In the genomic region with DNA sequence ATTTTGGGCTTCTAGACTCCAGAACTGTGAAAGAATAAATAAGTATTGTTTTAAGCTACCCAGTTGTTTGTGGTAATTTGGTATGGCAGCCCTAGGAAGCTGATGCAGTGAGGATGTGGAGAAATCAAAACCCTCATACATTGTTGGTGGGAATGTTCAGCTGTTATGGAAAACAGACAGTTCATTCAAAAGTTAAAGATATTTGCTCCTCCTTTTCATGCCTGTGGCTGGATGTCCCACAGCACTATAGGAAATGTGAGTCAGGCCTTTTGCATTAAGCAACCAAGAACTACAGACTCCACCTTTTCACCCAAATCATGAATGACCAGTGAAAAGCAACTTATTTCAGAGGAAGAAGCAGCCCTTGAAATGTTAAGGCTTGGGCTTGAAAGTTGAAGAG, we compare ENCODE assay signal across 19 cellular contexts. TPM values are rescaled to one million over a fixed set of nuclear protein-coding genes. Genes with fewer than 3 reads are reported as not detected.
DNase-seq lines count a peak whose midpoint lies in the region; ATAC-seq, FAIRE-seq and TF ChIP-seq lines count a peak whose summit lies in the region.
"Had no signal": no experiment of that assay in that cellular context is flagged by ENCODE, and none has a peak within 500 bp of the region (broad histone marks: within the 10 kb centered on the region; RNA-seq: fewer than 3 reads in every experiment).

No MANE protein-coding gene starts in this region.

- no peaks in the 10 kb centered on the region for H3K36me3 ChIP-seq in bronchial epithelial cell (ENCODE audit: control insufficient read depth, insufficient read depth, low read length)
- H3K36me3 ChIP-seq in vagina: peaks cover 0 to 18% of the 10 kb centered on the region in 2 donors
- peaks cover 7% of the 10 kb centered on the region for H3K36me3 ChIP-seq in MG63

- H3K9me3 Mint-ChIP-seq in activated CD4-positive, alpha-beta memory T cell treated with anti-CD3 and anti-CD28 coated beads, Interleukin-2, amount 10 ng/mL, durations not matched to agents 7 days and 5 days: no peaks in the 10 kb centered on the region
- H3K9me3 Mint-ChIP-seq: natural killer cell had no signal

- POLR2A ChIA-PET in activated CD4-positive, alpha-beta memory T cell treated with anti-CD3 and anti-CD28 coated beads, Interleukin-2, amount 10 ng/mL, durations not matched to agents 7 days and 5 days (lab: Charles Lee): no interaction called here

- H3K27me3 ChIP-seq in bronchial epithelial cell (ENCODE audit: control insufficient read depth, insufficient read depth, low read length) (no peaks in the 10 kb centered on the region), vagina (no peaks in the 10 kb centered on the region), MG63 (no peaks in the 10 kb centered on the region)
- H3K27me3 ChIP-seq: heart right ventricle, right atrium auricular region had no signal

- ATAC-seq in T-helper 17 cell: no peak
- ATAC-seq: activated CD4-positive, alpha-beta T cell treated with anti-CD3 and anti-CD28 coated beads for 36 hours; activated T-cell treated with anti-CD3 and anti-CD28 coated beads, Interleukin-2, amount 50 U/mL, for 72 hours; heart right ventricle; left lobe of liver; natural killer cell; stimulated activated naive B cell treated with anti-CD40 and anti-IgM and Interleukin-4, amounts not matched to agents 10 μg/mL and 1 μg/mL and 100 μg/mL, for 72 hours had no signal

- H3K4me1 Mint-ChIP-seq in T-helper 17 cell: peaks cover 7% of the 10 kb centered on the region
- H3K4me1 Mint-ChIP-seq in activated CD4-positive, alpha-beta memory T cell treated with anti-CD3 and anti-CD28 coated beads, Interleukin-2, amount 10 ng/mL, durations not matched to agents 7 days and 5 days: peaks cover 2% of the 10 kb centered on the region
- H3K4me1 Mint-ChIP-seq: natural killer cell; stimulated activated naive B cell treated with anti-CD40 and anti-IgM and Interleukin-4, amounts not matched to agents 10 μg/mL and 1 μg/mL and 100 μg/mL, for 72 hours had no signal

- no peaks in the 10 kb centered on the region for H3K27me3 Mint-ChIP-seq in T-helper 17 cell
- H3K27me3 Mint-ChIP-seq in activated CD4-positive, alpha-beta memory T cell treated with anti-CD3 and anti-CD28 coated beads, Interleukin-2, amount 10 ng/mL, durations not matched to agents 7 days and 5 days: no peaks in the 10 kb centered on the region
- H3K27me3 Mint-ChIP-seq: activated CD4-positive, alpha-beta T cell treated with anti-CD3 and anti-CD28 coated beads for 36 hours; stimulated activated naive B cell treated with anti-CD40 and anti-IgM and Interleukin-4, amounts not matched to agents 10 μg/mL and 1 μg/mL and 100 μg/mL, for 72 hours had no signal

- H3K27ac ChIP-seq in vagina: no peak overlapping the region
- H3K27ac ChIP-seq: heart right ventricle, right atrium auricular region had no signal

- H3K4me3 Mint-ChIP-seq in T-helper 17 cell: no peak overlapping the region
- H3K4me3 Mint-ChIP-seq in activated CD4-positive, alpha-beta memory T cell treated with anti-CD3 and anti-CD28 coated beads, Interleukin-2, amount 10 ng/mL, durations not matched to agents 7 days and 5 days: no peak overlapping the region
- H3K4me3 Mint-ChIP-seq: activated CD4-positive, alpha-beta T cell treated with anti-CD3 and anti-CD28 coated beads for 36 hours; activated T-cell treated with anti-CD3 and anti-CD28 coated beads, Interleukin-2, amount 50 U/mL, for 72 hours; natural killer cell; stimulated activated naive B cell treated with anti-CD40 and anti-IgM and Interleukin-4, amounts not matched to agents 10 μg/mL and 1 μg/mL and 100 μg/mL, for 72 hours had no signal

- no peak for TF ChIP-seq CTCF in NB4 (IDR thresholded peaks at IDR 0.05; ENCODE audit: low read depth, low read length)
- TF ChIP-seq CTCF in bronchial epithelial cell (IDR thresholded peaks at IDR 0.05; ENCODE audit: insufficient read depth, low read length, severe bottlenecking): no peak
- no peak for TF ChIP-seq CTCF in vagina (IDR thresholded peaks at IDR 0.05)

- FAIRE-seq in bronchial epithelial cell (lab: Jason Lieb, UNC): no peak

- intact Hi-C loops in vagina (cut with DNase I): loop anchor here (10.0 kb wide), 1 partner anchor 186 kb away; a partner anchor contains a TSS

- H3K4me3 ChIP-seq in NB4 (ENCODE audit: low read depth, low read length): no peak overlapping the region
- no peak overlapping the region for H3K4me3 ChIP-seq in bronchial epithelial cell (ENCODE audit: low read depth, low read length)
- H3K4me3 ChIP-seq in vagina: no peak overlapping the region
- no peak overlapping the region for H3K4me3 ChIP-seq in MG63
- H3K4me3 ChIP-seq: heart right ventricle, right atrium auricular region had no signal

- CTCF ChIA-PET in activated CD4-positive, alpha-beta memory T cell treated with anti-CD3 and anti-CD28 coated beads, Interleukin-2, amount 10 ng/mL, durations not matched to agents 7 days and 5 days (lab: Charles Lee): no interaction called here

- DNase-seq in COLO829 (ENCODE audit: low spot score) (peak; percentile 89), NB4 (ENCODE audit: low read depth) (peak; percentile 8), bronchial epithelial cell (ENCODE audit: low read depth) (peak; percentile 48), lung microvascular endothelial cell (ENCODE audit: low read depth in 2 of 2) (peak; percentile 7 to 63), vagina (ENCODE audit: extremely low spot score in 2 of 2) (no peak), T-helper 17 cell (no peak), MG63 (no peak)
- DNase-seq in activated CD4-positive, alpha-beta memory T cell treated with anti-CD3 and anti-CD28 coated beads, Interleukin-2, amount 10 ng/mL, durations not matched to agents 7 days and 5 days: no peak
- DNase-seq: activated CD4-positive, alpha-beta T cell treated with anti-CD3 and anti-CD28 coated beads for 36 hours; activated T-cell treated with anti-CD3 and anti-CD28 coated beads, Interleukin-2, amount 50 U/mL, for 72 hours; effector CD8-positive, alpha-beta T cell; heart right ventricle; KG1; natural killer cell; NCI-H2081 treated with DMSO at 0.1 percent for 48 hours; stimulated activated CD4-positive, alpha-beta T cell treated with anti-CD3 and anti-CD28 coated beads, Interleukin-4, amount 100 ng/mL, for 4 hours; stimulated activated naive B cell treated with anti-CD40 and anti-IgM and Interleukin-4, amounts not matched to agents 10 μg/mL and 1 μg/mL and 100 μg/mL, for 72 hours had no signal

- peaks cover 8% of the 10 kb centered on the region for H3K36me3 Mint-ChIP-seq in T-helper 17 cell (ENCODE audit: low read depth)
- peaks cover 18% of the 10 kb centered on the region for H3K36me3 Mint-ChIP-seq in activated CD4-positive, alpha-beta memory T cell treated with anti-CD3 and anti-CD28 coated beads, Interleukin-2, amount 10 ng/mL, durations not matched to agents 7 days and 5 days (ENCODE audit: low read depth)

- TF ChIP-seq POLR2A in NB4 (IDR thresholded peaks at IDR 0.05; ENCODE audit: extremely low read depth, insufficient read length) (no peak), vagina (IDR thresholded peaks at IDR 0.05) (no peak)

- H3K27ac Mint-ChIP-seq in T-helper 17 cell: no peak overlapping the region
- H3K27ac Mint-ChIP-seq in activated CD4-positive, alpha-beta memory T cell treated with anti-CD3 and anti-CD28 coated beads, Interleukin-2, amount 10 ng/mL, durations not matched to agents 7 days and 5 days: no peak overlapping the region
- H3K27ac Mint-ChIP-seq: activated CD4-positive, alpha-beta T cell treated with anti-CD3 and anti-CD28 coated beads for 36 hours; activated T-cell treated with anti-CD3 and anti-CD28 coated beads, Interleukin-2, amount 50 U/mL, for 72 hours; natural killer cell; stimulated activated naive B cell treated with anti-CD40 and anti-IgM and Interleukin-4, amounts not matched to agents 10 μg/mL and 1 μg/mL and 100 μg/mL, for 72 hours had no signal

- no peaks in the 10 kb centered on the region for H3K4me1 ChIP-seq in vagina
- H3K4me1 ChIP-seq: right atrium auricular region had no signal

- H3K9me3 ChIP-seq in vagina (no peaks in the 10 kb centered on the region), T-helper 17 cell (ENCODE audit: control insufficient read depth, low read length, poor library complexity, severe bottlenecking) (peaks cover 8% of the 10 kb centered on the region), MG63 (no peaks in the 10 kb centered on the region)

RNA-seq across cellular contexts. Expression of a gene that starts 6.7 kb away (rescaled TPM):
- 4.5 and 6.8 TPM in 2 replicates for total RNA-seq in bronchial epithelial cell
- 4.1 and 4.4 TPM in 2 replicates for total RNA-seq in lung microvascular endothelial cell
- 2.2 TPM for total RNA-seq in vagina
- total RNA-seq in T-helper 17 cell: 1 to 10 TPM; 1.4 to 1.6 TPM
- 1 to 10 TPM; 3.7 to 5.0 TPM for total RNA-seq in activated CD4-positive, alpha-beta memory T cell treated with anti-CD3 and anti-CD28 coated beads, Interleukin-2, amount 10 ng/mL, durations not matched to agents 7 days and 5 days
- 2.6 and 5.6 TPM in 2 replicates for total RNA-seq in MG63 (2014; rRNA removed; shearing (Covaris generic); ENCODE audit: low replicate concordance)

Comparison
In these comparisons a context has a peak if more than half of its experiments do, and no peak if none do; other contexts are left out.
1. DNase-seq: peak in COLO829 (single experiment), NB4 (single experiment), bronchial epithelial cell (single experiment) and lung microvascular endothelial cell (2 of 2); none in vagina (0 of 2), T-helper 17 cell (0 of 3), activated CD4-positive, alpha-beta memory T cell treated with anti-CD3 and anti-CD28 coated beads, Interleukin-2, amount 10 ng/mL, durations not matched to agents 7 days and 5 days (single experiment) and MG63 (single experiment).